In the genomic region with DNA sequence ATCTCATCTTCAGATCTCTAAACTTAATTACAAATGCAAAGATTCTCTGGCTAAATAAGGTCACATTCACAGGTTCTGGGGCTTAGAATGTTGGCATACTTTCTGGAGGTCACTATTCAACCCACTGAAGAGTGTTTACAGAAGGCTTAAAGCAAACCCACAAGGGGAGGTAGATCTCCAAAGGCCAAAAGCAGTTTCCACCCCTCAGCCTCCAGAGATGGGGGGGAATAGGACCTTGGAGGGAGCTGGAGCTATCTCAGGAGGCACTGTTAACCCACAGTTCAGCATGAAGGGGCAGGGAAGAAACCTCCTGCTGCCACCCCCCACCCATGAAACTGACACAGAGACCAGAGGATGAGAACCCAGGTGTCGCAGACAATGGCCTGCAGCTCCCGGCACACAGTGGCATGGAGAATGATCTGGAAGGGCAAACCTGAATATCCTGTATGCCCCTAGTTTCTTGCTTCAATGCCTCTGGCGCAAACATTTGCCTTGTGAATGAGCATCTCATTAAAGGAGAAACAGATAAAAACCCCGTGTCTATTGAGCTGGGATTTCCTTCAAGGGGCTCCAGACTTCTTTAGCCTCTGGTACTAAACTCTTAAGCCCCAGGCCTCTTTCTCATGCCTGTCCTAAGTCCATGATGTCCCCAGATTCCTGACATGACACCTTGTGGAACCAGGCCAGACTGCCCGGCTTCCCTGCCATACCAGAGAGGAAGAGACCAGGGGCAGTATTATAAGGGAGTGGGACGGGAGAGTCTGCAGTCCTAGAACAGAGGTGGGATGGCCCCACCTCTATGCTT, we compare ENCODE assay signal across 24 cellular contexts.
A peak's percentile ranks its signal among the peaks of the same experiment; 100 is the strongest.
DNase-seq lines count a peak whose midpoint lies in the region; ATAC-seq and TF ChIP-seq lines count a peak whose summit lies in the region.
"Had no signal": no experiment of that assay in that cellular context is flagged by ENCODE, and none has a peak within 500 bp of the region (broad histone marks: within the 10 kb centered on the region; RNA-seq: fewer than 3 reads in every experiment).

No MANE protein-coding gene starts in this region.

- CTCF ChIA-PET in IMR-90 (lab: Yijun Ruan, JAX) = interaction anchor here (0.6 to 0.7 kb wide), 2 partner anchors 22 to 42 kb away, joined by 4 to 5 read pairs; no protein-coding TSS in a partner anchor
- CTCF ChIA-PET in activated CD4-positive, alpha-beta T cell treated with anti-CD3 and anti-CD28 coated beads for 36 hours (lab: Charles Lee) = interaction anchor here (0.7 kb wide), 2 partner anchors 7 to 457 kb away, joined by 3 to 8 read pairs; no protein-coding TSS in a partner anchor

- no peak overlapping the region; the same call in 1 of the 2 replicates for H4K5ac ChIP-seq in IMR-90 (ENCODE audit: low read depth, low read length)

- no peaks in the 10 kb centered on the region for H3K36me3 ChIP-seq in IMR-90 (ENCODE audit: control insufficient read depth, insufficient read depth, low read length)
- H3K36me3 ChIP-seq in adipocyte (ENCODE audit: control insufficient read depth, insufficient read depth, low read length, severe bottlenecking) = no peaks in the 10 kb centered on the region
- H3K36me3 ChIP-seq in urinary bladder (ENCODE audit: insufficient read depth) = no peaks in the 10 kb centered on the region
- H3K36me3 ChIP-seq: heart right ventricle, transverse colon had no signal

- POLR2A ChIA-PET in IMR-90 (lab: Charles Lee; ENCODE audit: unreplicated experiment) = no interaction called here
- POLR2A ChIA-PET in activated CD4-positive, alpha-beta T cell treated with anti-CD3 and anti-CD28 coated beads for 36 hours (lab: Charles Lee) = no interaction called here

- H2BK5ac ChIP-seq in IMR-90 (ENCODE audit: low read depth, low read length, poor library complexity, severe bottlenecking) = no peak overlapping the region

- H2BK15ac ChIP-seq in IMR-90 (ENCODE audit: low read depth, low read length) = peak overlapping the region; percentile 68; the same call in 1 of the 3 replicates

- BruUV-seq in IMR-90 (replicated peaks; lab: Mats Ljungman, UMichigan) = no TSS peak

- H4K20me1 ChIP-seq in IMR-90 (ENCODE audit: insufficient read depth, low read length) = no peaks in the 10 kb centered on the region

- peak overlapping the region; percentile 57 for H3K4ac ChIP-seq in IMR-90 (ENCODE audit: low read depth, low read length)

- no peak overlapping the region for H3K9ac ChIP-seq in IMR-90 (ENCODE audit: low read depth, low read length)
- peak overlapping the region; percentile 4 for H3K9ac ChIP-seq in adipocyte (ENCODE audit: low read length)

- H3K4me3 ChIP-seq in IMR-90 (ENCODE audit: insufficient read depth, low read depth, low read length) = no peak overlapping the region
- no peak overlapping the region for H3K4me3 ChIP-seq in adipocyte (ENCODE audit: low read length)
- H3K4me3 ChIP-seq in urinary bladder (ENCODE audit: low read depth, low read length) = no peak overlapping the region
- H3K4me3 ChIP-seq in dorsolateral prefrontal cortex = no peak overlapping the region
- H3K4me3 ChIP-seq: heart right ventricle, PC-9, transverse colon had no signal

- TF ChIP-seq CTCF in IMR-90 (conservative IDR thresholded peaks at IDR 0.05; ENCODE audit: low read depth, low read length) (no peak), nephron (IDR thresholded peaks at IDR 0.05; ENCODE audit: unreplicated experiment in 3 of 3) (no peak), dorsolateral prefrontal cortex (IDR thresholded peaks at IDR 0.05 in 54 of 56, conservative IDR thresholded peaks at IDR 0.05 in 2 of 56; ENCODE audit: low read depth in 1 of 56, partially characterized antibody in 56 of 56) (no peak)

- H3K9me1 ChIP-seq in IMR-90 (ENCODE audit: insufficient read depth, low read length) = peaks cover 21% of the 10 kb centered on the region

- dilution Hi-C loops in IMR-90 (cut with HindIII; ENCODE audit: low sequenced_read_pairs, unreplicated experiment) = no loop called here

- H2BK120ac ChIP-seq in IMR-90 (ENCODE audit: low read depth, low read length) = peak overlapping the region; percentile 61

- H4K8ac ChIP-seq in IMR-90 (ENCODE audit: low read depth in 2 of 2, low read length in 2 of 2) = peak overlapping the region; percentile 17 to 44; a peak in 1 of 4 replicates

- peaks cover 81% of the 10 kb centered on the region for H3K4me1 Mint-ChIP-seq in nephron
- H3K4me1 Mint-ChIP-seq in activated CD4-positive, alpha-beta T cell treated with anti-CD3 and anti-CD28 coated beads for 36 hours = peaks cover 1% of the 10 kb centered on the region
- H3K4me1 Mint-ChIP-seq: activated B cell treated with CpG ODN at 0.5 μM for 24 hours had no signal

- H3K79me1 ChIP-seq in IMR-90 (ENCODE audit: low read depth in 1 of 2, low read length in 2 of 2) = no peaks in the 10 kb centered on the region

- no peak overlapping the region for H3K14ac ChIP-seq in IMR-90 (replicated peaks; ENCODE audit: low read depth, low read length)

- no peak overlapping the region; the same call in 1 of the 2 replicates for H3K18ac ChIP-seq in IMR-90 (ENCODE audit: low read depth, low read length)

- intact Hi-C loops in IMR-90 (cut with micrococcal nuclease) (no loop called here), dorsolateral prefrontal cortex (cut with DNase I) (no loop called here)
- intact Hi-C loops in activated CD4-positive, alpha-beta T cell treated with anti-CD3 and anti-CD28 coated beads for 36 hours (cut with DNase I, micrococcal nuclease) = no loop called here

- H2AK9ac ChIP-seq in IMR-90 (replicated peaks; ENCODE audit: low read depth, low read length, poor library complexity) = no peak overlapping the region

- no peak for TF ChIP-seq RAD21 in IMR-90 (IDR thresholded peaks at IDR 0.05; ENCODE audit: low read length)

- H3K9me3 ChIP-seq in IMR-90 (ENCODE audit: control insufficient read depth, insufficient read depth, low read length) (no peaks in the 10 kb centered on the region), adipocyte (ENCODE audit: control insufficient read depth, low read length) (no peaks in the 10 kb centered on the region)
- H3K9me3 ChIP-seq: heart right ventricle, transverse colon had no signal

- H3K36me3 Mint-ChIP-seq in nephron (ENCODE audit: low read depth) = no peaks in the 10 kb centered on the region
- no peaks in the 10 kb centered on the region for H3K36me3 Mint-ChIP-seq in activated CD4-positive, alpha-beta T cell treated with anti-CD3 and anti-CD28 coated beads for 36 hours (ENCODE audit: low read depth)
- H3K36me3 Mint-ChIP-seq: activated naive CD4-positive, alpha-beta T cell treated with anti-CD3 and anti-CD28 coated beads, Interleukin-2, amount 50 U/mL, for 72 hours; naive thymus-derived CD4-positive, alpha-beta T cell had no signal

- WGBS in IMR-90 (ENCODE audit: extremely low coverage in 2 of 2, insufficient read length in 1 of 2), 2 experiments = 92% methylated on average over 3 of the region's 6 CpGs; no CpG with 5 or more reads in 1 of the 2 experiments
- WGBS in urinary bladder = 67% methylated on average over 6 of the region's 6 CpGs

- DNase-seq in IMR-90 = no peak
- DNase-seq in adipocyte (ENCODE audit: low read depth) = no peak
- no peak for DNase-seq in dorsolateral prefrontal cortex
- DNase-seq in activated CD4-positive, alpha-beta T cell treated with anti-CD3 and anti-CD28 coated beads for 36 hours = no peak
- no peak for DNase-seq in stimulated activated CD4-positive, alpha-beta T cell treated with anti-CD3 and anti-CD28 coated beads, Interleukin-2, amount 100 ng/mL, for 24 hours
- DNase-seq: activated B cell treated with CpG ODN at 0.5 μM for 24 hours; anterior cingulate cortex; CD4-positive, alpha-beta T cell; effector memory CD4-positive, alpha-beta T cell; naive thymus-derived CD4-positive, alpha-beta T cell; NCI-H1048; NCI-H187 treated with DMSO at 0.1 percent for 48 hours; NCI-H2171 treated with DMSO at 0.1 percent for 48 hours; NCI-H510A treated with DMSO at 0.1 percent for 48 hours; NK-92 treated with Interleukin-12 subunit alpha and Interleukin-12 subunit beta, amount 100 ng/mL, for 24 hours; PC-9; SHP77 treated with DMSO at 0.1 percent for 48 hours; stimulated activated CD8-positive, alpha-beta memory T cell treated with anti-CD3 and anti-CD28 coated beads, Interleukin-4, amount 100 ng/mL, for 48 hours; stimulated activated naive CD8-positive, alpha-beta T cell treated with anti-CD3 and anti-CD28 coated beads, Interleukin-15, amount 100 ng/mL, for 72 hours; transverse colon had no signal

- H3K27me3 Mint-ChIP-seq in nephron (ENCODE audit: low read depth) = peaks cover 10% of the 10 kb centered on the region
- peaks cover 19% of the 10 kb centered on the region for H3K27me3 Mint-ChIP-seq in activated CD4-positive, alpha-beta T cell treated with anti-CD3 and anti-CD28 coated beads for 36 hours

- peak overlapping the region; percentile 53; the same call in 1 of the 2 replicates for H2AK5ac ChIP-seq in IMR-90 (ENCODE audit: low read depth, low read length)

- H3K4me1 ChIP-seq in IMR-90 (ENCODE audit: control insufficient read depth, insufficient read depth, low read length) = peaks cover 26% of the 10 kb centered on the region
- H3K4me1 ChIP-seq in adipocyte (ENCODE audit: control insufficient read depth, insufficient read depth, low read length) = peaks cover 40% of the 10 kb centered on the region
- no peaks in the 10 kb centered on the region for H3K4me1 ChIP-seq in urinary bladder (ENCODE audit: insufficient read depth)

- H3K4me3 Mint-ChIP-seq in nephron = peak overlapping the region in 1 of 3 experiments; percentile 1
- no peak overlapping the region for H3K4me3 Mint-ChIP-seq in activated CD4-positive, alpha-beta T cell treated with anti-CD3 and anti-CD28 coated beads for 36 hours
- H3K4me3 Mint-ChIP-seq: activated B cell treated with CpG ODN at 0.5 μM for 24 hours; CD4-positive, alpha-beta T cell; naive thymus-derived CD4-positive, alpha-beta T cell; stimulated activated naive CD8-positive, alpha-beta T cell treated with anti-CD3 and anti-CD28 coated beads, Interleukin-15, amount 100 ng/mL, for 72 hours had no signal

- TF ChIP-seq POLR2A in IMR-90 (IDR thresholded peaks at IDR 0.05; ENCODE audit: low read depth, low read length) = no peak

- no peak overlapping the region for H3K23ac ChIP-seq in IMR-90 (ENCODE audit: low read depth, low read length)

- no peaks in the 10 kb centered on the region for H3K9me3 Mint-ChIP-seq in nephron
- H3K9me3 Mint-ChIP-seq in activated CD4-positive, alpha-beta T cell treated with anti-CD3 and anti-CD28 coated beads for 36 hours (ENCODE audit: low read depth) = no peaks in the 10 kb centered on the region
- H3K9me3 Mint-ChIP-seq: activated B cell treated with CpG ODN at 0.5 μM for 24 hours; activated naive CD4-positive, alpha-beta T cell treated with anti-CD3 and anti-CD28 coated beads, Interleukin-2, amount 50 U/mL, for 72 hours; CD4-positive, alpha-beta T cell; naive thymus-derived CD4-positive, alpha-beta T cell; stimulated activated naive CD8-positive, alpha-beta T cell treated with anti-CD3 and anti-CD28 coated beads, Interleukin-15, amount 100 ng/mL, for 72 hours had no signal

- peak overlapping the region; percentile 63 for H4K91ac ChIP-seq in IMR-90 (ENCODE audit: insufficient read depth, low read depth, low read length)

- no peak overlapping the region for H3K4me2 ChIP-seq in IMR-90 (ENCODE audit: low read depth, low read length)
- H3K4me2 ChIP-seq: PC-9 had no signal

- H3K27ac ChIP-seq in IMR-90 (ENCODE audit: insufficient read depth, low read length) (no peak overlapping the region), urinary bladder (ENCODE audit: low read depth) (peak overlapping the region; percentile 44), dorsolateral prefrontal cortex (no peak overlapping the region)
- H3K27ac ChIP-seq: heart right ventricle, PC-9, transverse colon had no signal

- peak overlapping the region; percentile 27 for H2BK20ac ChIP-seq in IMR-90 (ENCODE audit: low read depth, low read length)

- H3K27me3 ChIP-seq in IMR-90 (ENCODE audit: control insufficient read depth, insufficient read depth, low read length) = no peaks in the 10 kb centered on the region
- no peaks in the 10 kb centered on the region for H3K27me3 ChIP-seq in adipocyte (replicated peaks; ENCODE audit: control insufficient read depth, insufficient read depth, low read length)
- no peaks in the 10 kb centered on the region for H3K27me3 ChIP-seq in dorsolateral prefrontal cortex
- H3K27me3 ChIP-seq: transverse colon had no signal

- no peak overlapping the region for H3K56ac ChIP-seq in IMR-90 (ENCODE audit: extremely low read depth, insufficient read depth, low read length)

- ATAC-seq in IMR-90 (ENCODE audit: low read depth) = no peak; the same call in 1 of the 2 replicates
- no peak for ATAC-seq in activated CD4-positive, alpha-beta T cell treated with anti-CD3 and anti-CD28 coated beads for 36 hours
- ATAC-seq: activated naive CD4-positive, alpha-beta T cell treated with anti-CD3 and anti-CD28 coated beads, Interleukin-2, amount 50 U/mL, for 72 hours; naive thymus-derived CD4-positive, alpha-beta T cell had no signal

- H2AFZ ChIP-seq in IMR-90 (replicated peaks; ENCODE audit: low read length, poor library complexity) = no peak overlapping the region
- H2AFZ ChIP-seq: PC-9 had no signal

- H3K27ac Mint-ChIP-seq in nephron = peak overlapping the region; percentile 95 to 98 (median 97)
- H3K27ac Mint-ChIP-seq in activated CD4-positive, alpha-beta T cell treated with anti-CD3 and anti-CD28 coated beads for 36 hours = no peak overlapping the region
- H3K27ac Mint-ChIP-seq: activated B cell treated with CpG ODN at 0.5 μM for 24 hours; activated naive CD4-positive, alpha-beta T cell treated with anti-CD3 and anti-CD28 coated beads, Interleukin-2, amount 50 U/mL, for 72 hours; CD4-positive, alpha-beta T cell; naive thymus-derived CD4-positive, alpha-beta T cell; stimulated activated naive CD8-positive, alpha-beta T cell treated with anti-CD3 and anti-CD28 coated beads, Interleukin-15, amount 100 ng/mL, for 72 hours had no signal

- in situ Hi-C loops in IMR-90 (cut with MboI; ENCODE audit: low sequenced_read_pairs) = no loop called here
